ENCODE assay signal across 16 cellular contexts in genomic region chr7:6444516-6445269, GRCh38. TPM values are rescaled to one million over a fixed set of nuclear protein-coding genes. Genes with fewer than 3 reads are reported as not detected.
DNase-seq lines count a peak whose midpoint lies in the region; ATAC-seq and TF ChIP-seq lines count a peak whose summit lies in the region.
"Had no signal": no experiment of that assay in that cellular context is flagged by ENCODE, and none has a peak within 500 bp of the region (broad histone marks: within the 10 kb centered on the region; RNA-seq: fewer than 3 reads in every experiment).

No MANE protein-coding gene starts in this region.

- H3K9me3 ChIP-seq in SJSA1 (replicated peaks), result no peaks in the 10 kb centered on the region
- H3K9me3 ChIP-seq in naive thymus-derived CD4-positive, alpha-beta T cell (ENCODE audit: control insufficient read depth in 2 of 3, low read length in 3 of 3), result no peaks in the 10 kb centered on the region
- H3K9me3 ChIP-seq: gastroesophageal sphincter had no signal

- no peak for ATAC-seq in naive thymus-derived CD4-positive, alpha-beta T cell
- no peak for ATAC-seq in HG03571 (IDR thresholded peaks at IDR 0.05; ENCODE audit: unreplicated experiment)
- ATAC-seq: gastroesophageal sphincter had no signal

- TF ChIP-seq CTCF in CD14-positive monocyte (IDR thresholded peaks at IDR 0.05), result no peak

- H3K36me3 Mint-ChIP-seq in CD14-positive monocyte, result peaks cover 43 to 57% of the 10 kb centered on the region in 2 donors
- peaks cover 5 to 33% (median 30%) of the 10 kb centered on the region in 5 donors for H3K36me3 Mint-ChIP-seq in naive thymus-derived CD4-positive, alpha-beta T cell

- peak overlapping the region; percentile 100 for H3K27ac ChIP-seq in SJSA1
- no peak overlapping the region for H3K27ac ChIP-seq in naive thymus-derived CD4-positive, alpha-beta T cell (ENCODE audit: low read depth, low read length)
- H3K27ac ChIP-seq: gastroesophageal sphincter, KMS-11 had no signal

- H3K4me3 Mint-ChIP-seq in CD14-positive monocyte, result no peak overlapping the region
- peak overlapping the region in 8 of 10 donors; percentile 41 to 92 (median 74) for H3K4me3 Mint-ChIP-seq in naive thymus-derived CD4-positive, alpha-beta T cell
- H3K4me3 Mint-ChIP-seq: dendritic cell treated with granulocyte-macrophage colony-stimulating factor and Interleukin-4, amounts not matched to agents 40 ng/mL and 50 ng/mL, for 4 days had no signal

- H3K4me1 ChIP-seq in SJSA1 (replicated peaks), result peaks cover 59% of the 10 kb centered on the region
- peaks cover 8 to 16% of the 10 kb centered on the region in 2 donors for H3K4me1 ChIP-seq in naive thymus-derived CD4-positive, alpha-beta T cell (ENCODE audit: control insufficient read depth in 2 of 2, insufficient read depth in 2 of 2, low read length in 2 of 2)

- CTCF ChIA-PET in naive thymus-derived CD4-positive, alpha-beta T cell (lab: Charles Lee), result no interaction called here

- POLR2A ChIA-PET in naive thymus-derived CD4-positive, alpha-beta T cell (lab: Charles Lee), result interaction anchor here (0.7 to 1.0 kb wide), 3 partner anchors 8 to 746 kb away, joined by 3 to 4 read pairs (median 3); no protein-coding TSS in a partner anchor

- no peaks in the 10 kb centered on the region for H3K27me3 ChIP-seq in SJSA1 (replicated peaks)
- H3K27me3 ChIP-seq in naive thymus-derived CD4-positive, alpha-beta T cell (ENCODE audit: control insufficient read depth in 2 of 2, insufficient read depth in 2 of 2, low read length in 2 of 2), result no peaks in the 10 kb centered on the region
- H3K27me3 ChIP-seq in H7 (ENCODE audit: control insufficient read depth, insufficient read depth, low read length), result no peaks in the 10 kb centered on the region
- H3K27me3 ChIP-seq: gastroesophageal sphincter had no signal

- intact Hi-C loops in CD14-positive monocyte (cut with micrococcal nuclease), result loop anchor here in 1 of 2 donors (1.0 kb wide), 1 partner anchor 8 kb away; no protein-coding TSS in a partner anchor
- intact Hi-C loops in naive thymus-derived CD4-positive, alpha-beta T cell (cut with micrococcal nuclease), result loop anchor here (5.0 kb wide), 2 partner anchors 133 to 738 kb away; partner anchors contain the start of genes C1GALT1 (in 1 of the 2) and ZDHHC4 (in 1 of the 2)

- H3K9me3 Mint-ChIP-seq in CD14-positive monocyte, result no peaks in the 10 kb centered on the region
- peaks cover 0 to 6% (median 0%) of the 10 kb centered on the region in 11 donors for H3K9me3 Mint-ChIP-seq in naive thymus-derived CD4-positive, alpha-beta T cell
- H3K9me3 Mint-ChIP-seq: activated CD4-positive, alpha-beta T cell treated with anti-CD3 and anti-CD28 coated beads, Interleukin-2, amount 10 ng/mL, durations not matched to agents 7 days and 5 days; dendritic cell treated with granulocyte-macrophage colony-stimulating factor and Interleukin-4, amounts not matched to agents 40 ng/mL and 50 ng/mL, for 4 days had no signal

- DNase-seq in CD14-positive monocyte (ENCODE audit: low spot score) (no peak), HCEC 1CT (peak; percentile 70), SJSA1 (ENCODE audit: low read depth in 1 of 2, low spot score in 2 of 2) (peak in 1 of 2 experiments; percentile 74), H7 (no peak), NCI-H82 treated with DMSO at 0.1 percent for 48 hours (lab: John Stamatoyannopoulos, UW; ENCODE audit: unreplicated experiment) (no peak), NCI-H526 (lab: John Stamatoyannopoulos, UW) (no peak)
- DNase-seq in naive thymus-derived CD4-positive, alpha-beta T cell, result no peak
- DNase-seq: activated CD4-positive, alpha-beta T cell treated with anti-CD3 and anti-CD28 coated beads, Interleukin-2, amount 10 ng/mL, durations not matched to agents 7 days and 5 days; activated naive CD4-positive, alpha-beta T cell treated with Interleukin-2 at 50 U/mL for 16 hours; NCI-H524; stimulated activated CD4-positive, alpha-beta T cell treated with anti-CD3 and anti-CD28 coated beads, Interleukin-2, amount 100 ng/mL, for 24 hours; stimulated activated naive CD4-positive, alpha-beta T cell had no signal

- H3K27ac Mint-ChIP-seq in CD14-positive monocyte, result peak overlapping the region in 5 of 7 donors; percentile 50 to 85 (median 67)
- H3K27ac Mint-ChIP-seq in naive thymus-derived CD4-positive, alpha-beta T cell, result peak overlapping the region in 4 of 9 donors; percentile 62 to 89 (median 68)
- H3K27ac Mint-ChIP-seq: activated CD4-positive, alpha-beta T cell treated with anti-CD3 and anti-CD28 coated beads, Interleukin-2, amount 10 ng/mL, durations not matched to agents 7 days and 5 days; dendritic cell treated with granulocyte-macrophage colony-stimulating factor and Interleukin-4, amounts not matched to agents 40 ng/mL and 50 ng/mL, for 4 days had no signal

- peaks cover 0 to 4% (median 4%) of the 10 kb centered on the region in 3 donors for H3K27me3 Mint-ChIP-seq in CD14-positive monocyte (ENCODE audit: low read depth in 3 of 3)
- H3K27me3 Mint-ChIP-seq in naive thymus-derived CD4-positive, alpha-beta T cell, result peaks cover 0 to 3% (median 0%) of the 10 kb centered on the region in 5 donors
- H3K27me3 Mint-ChIP-seq: activated CD4-positive, alpha-beta T cell treated with anti-CD3 and anti-CD28 coated beads, Interleukin-2, amount 10 ng/mL, durations not matched to agents 7 days and 5 days; dendritic cell treated with granulocyte-macrophage colony-stimulating factor and Interleukin-4, amounts not matched to agents 40 ng/mL and 50 ng/mL, for 4 days had no signal

- no peak overlapping the region for H3K4me3 ChIP-seq in SJSA1
- no peak overlapping the region for H3K4me3 ChIP-seq in naive thymus-derived CD4-positive, alpha-beta T cell (ENCODE audit: low read length)
- no peak overlapping the region for H3K4me3 ChIP-seq in H7 (ENCODE audit: insufficient read depth, low read depth, low read length)
- H3K4me3 ChIP-seq: gastroesophageal sphincter had no signal

- peaks cover 36% of the 10 kb centered on the region for H3K36me3 ChIP-seq in SJSA1
- peaks cover 0 to 33% (median 4%) of the 10 kb centered on the region in 3 experiments for H3K36me3 ChIP-seq in naive thymus-derived CD4-positive, alpha-beta T cell (ENCODE audit: control insufficient read depth in 2 of 3, insufficient read depth in 3 of 3, low read length in 3 of 3)
- H3K36me3 ChIP-seq in H7 (replicated peaks; ENCODE audit: control insufficient read depth, insufficient read depth, low read length), result peaks cover 21% of the 10 kb centered on the region

- peaks cover 56% of the 10 kb centered on the region for H3K4me1 Mint-ChIP-seq in CD14-positive monocyte
- H3K4me1 Mint-ChIP-seq in naive thymus-derived CD4-positive, alpha-beta T cell, result peaks cover 38 to 71% (median 60%) of the 10 kb centered on the region in 7 donors

RNA-seq across cellular contexts. Expression of gene DAGLB, which starts 3.1 kb away (rescaled TPM):
- 10 to 100 TPM; 15.2 to 16.4 TPM for polyA plus RNA-seq in CD14-positive monocyte
- 21.6 and 23.4 TPM in 2 replicates for total RNA-seq in SJSA1 (2014; rRNA removed; shearing (Covaris generic))
- total RNA-seq in naive thymus-derived CD4-positive, alpha-beta T cell, result 10 to 100 TPM; 20.6 to 44.3 (median 39.8) TPM
- 10 to 100 TPM; 10.5 to 21.8 TPM for polyA plus RNA-seq in naive thymus-derived CD4-positive, alpha-beta T cell
- 38.2 and 40.6 TPM in 2 replicates for total RNA-seq in H7 (2014; rRNA removed; shearing (Covaris generic))

RNA-seq across cellular contexts. Expression of gene KDELR2, which starts 39.3 kb away (rescaled TPM):
- 100 to 1,000 TPM in 1 of 2 donors, 10 to 100 TPM in 1; 91.7 to 103 TPM for polyA plus RNA-seq in CD14-positive monocyte
- 200 and 294 TPM in 2 replicates for total RNA-seq in SJSA1 (2014; rRNA removed; shearing (Covaris generic))
- 10 to 100 TPM; 28.1 to 60.9 (median 36.8) TPM for total RNA-seq in naive thymus-derived CD4-positive, alpha-beta T cell
- polyA plus RNA-seq in naive thymus-derived CD4-positive, alpha-beta T cell, result 10 to 100 TPM; 36.3 to 43.7 TPM
- 60.9 and 64.1 TPM in 2 replicates for total RNA-seq in H7 (2014; rRNA removed; shearing (Covaris generic))

Comparison
In these comparisons a context has a peak if more than half of its experiments do, and no peak if none do; other contexts are left out.
1. H3K4me3 Mint-ChIP-seq: peak in naive thymus-derived CD4-positive, alpha-beta T cell (8 of 10); none in CD14-positive monocyte (0 of 2).